ENCODE assay signal across 31 cellular contexts in the genomic region with DNA sequence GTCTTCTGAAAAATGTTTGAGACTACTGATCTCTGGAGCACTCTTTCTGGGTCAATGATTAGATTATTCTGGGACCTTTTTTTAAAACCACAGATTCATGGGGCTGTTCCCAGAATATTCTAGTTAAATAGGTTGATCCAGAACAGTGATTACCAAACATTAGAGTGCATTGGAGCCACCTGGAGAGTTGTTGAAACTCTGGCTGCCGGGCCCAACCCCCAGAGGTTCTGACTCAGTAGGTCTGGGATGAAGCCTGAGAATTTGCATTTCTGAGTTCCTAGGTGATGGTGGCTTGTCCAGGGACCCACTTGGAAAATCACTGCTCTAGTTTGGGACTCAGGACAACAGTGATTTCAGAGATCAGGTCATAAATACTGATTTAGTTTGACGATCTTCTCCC.
"Had no signal": no experiment of that assay in that cellular context is flagged by ENCODE, and none has a peak within 500 bp of the region (broad histone marks: within the 10 kb centered on the region; RNA-seq: fewer than 3 reads in every experiment).

No MANE protein-coding gene starts in this region.

- DNase-seq: activated B cell treated with CpG ODN at 0.5 μM for 24 hours; activated CD4-positive, alpha-beta memory T cell treated with anti-CD3 and anti-CD28 coated beads for 36 hours; activated CD4-positive, alpha-beta T cell treated with anti-CD3 and anti-CD28 coated beads for 4 hours; activated CD4-positive, alpha-beta T cell treated with anti-CD3 and anti-CD28 coated beads, Interleukin-2, amount 50 U/mL, for 1 hour; activated CD4-positive, CD25-positive, alpha-beta regulatory T cell treated with anti-CD3 and anti-CD28 coated beads, Interleukin-2, amount 50 U/mL, for 72 hours; activated CD8-positive, alpha-beta memory T cell treated with anti-CD3 and anti-CD28 coated beads, Interleukin-2, amount 50 U/mL, for 4 hours; activated gamma-delta T cell treated with Interleukin-2 at 50 U/mL for 16 hours; activated naive CD4-positive, alpha-beta T cell treated with anti-CD3 and anti-CD28 coated beads for 36 hours; activated T-cell treated with anti-CD3 and anti-CD28 coated beads for 4 hours; activated T-cell treated with anti-CD3 and anti-CD28 coated beads, Interleukin-2, amount 50 U/mL, for 4 hours; anterior cingulate cortex; brain microvascular endothelial cell; central memory CD4-positive, alpha-beta T cell; Karpas-422; KBM-7; NCI-H1105; NCI-H1417 treated with DMSO at 0.1 percent for 48 hours; NCI-H187 treated with DMSO at 0.1 percent for 48 hours; NCI-H2081; NCI-H226; NCI-H446 treated with DMSO at 0.1 percent for 48 hours; NCI-H524; NCI-H69; NK-92 treated with Interleukin-12 subunit alpha and Interleukin-12 subunit beta, amount 100 ng/mL, for 24 hours; SHP77; SJCRH30 had no signal

- H3K4me3 Mint-ChIP-seq: activated B cell treated with CpG ODN at 0.5 μM for 24 hours; activated CD4-positive, alpha-beta memory T cell treated with anti-CD3 and anti-CD28 coated beads for 36 hours; activated naive CD4-positive, alpha-beta T cell treated with anti-CD3 and anti-CD28 coated beads for 36 hours; activated T-cell treated with anti-CD3 and anti-CD28 coated beads, Interleukin-2, amount 50 U/mL, for 4 hours; activated T-helper 1 cell treated with anti-CD3 and anti-CD28 coated beads, Interleukin-12 subunit alpha, Interleukin-12 subunit beta, Interleukin-2, Interleukin-4 antibody, amounts not matched to agents 30 ng/mL and 10 ng/mL and 1 ng/mL, durations not matched to agents 14 hours and 24 hours and 36 hours; T-helper 2 cell treated with Interferon-gamma antibody and Interleukin-4, amounts not matched to agents 5 μg/mL and 100 μg/mL, for 36 hours had no signal

- H3K4me1 ChIP-seq: SJCRH30 had no signal

- FAIRE-seq: TTC549 had no signal

- H3K27me3 ChIP-seq: brain microvascular endothelial cell, SJCRH30 had no signal

- H3K9me3 Mint-ChIP-seq: activated CD4-positive, alpha-beta memory T cell treated with anti-CD3 and anti-CD28 coated beads for 36 hours; activated naive CD4-positive, alpha-beta T cell treated with anti-CD3 and anti-CD28 coated beads for 36 hours; activated T-helper 1 cell treated with anti-CD3 and anti-CD28 coated beads, Interleukin-12 subunit alpha, Interleukin-12 subunit beta, Interleukin-2, Interleukin-4 antibody, amounts not matched to agents 30 ng/mL and 10 ng/mL and 1 ng/mL, durations not matched to agents 14 hours and 24 hours and 36 hours; T-helper 2 cell treated with Interferon-gamma antibody and Interleukin-4, amounts not matched to agents 5 μg/mL and 100 μg/mL, for 36 hours had no signal

- H3K36me3 ChIP-seq: brain microvascular endothelial cell, SJCRH30 had no signal

- H3K4me1 Mint-ChIP-seq: activated B cell treated with CpG ODN at 0.5 μM for 24 hours had no signal

- H3K27ac ChIP-seq: brain microvascular endothelial cell, SJCRH30, SK-N-MC had no signal

- H3K36me3 Mint-ChIP-seq: activated CD4-positive, alpha-beta memory T cell treated with anti-CD3 and anti-CD28 coated beads for 36 hours; activated naive CD4-positive, alpha-beta T cell treated with anti-CD3 and anti-CD28 coated beads, Interleukin-2, amount 50 U/mL, for 72 hours had no signal

- H3K4me3 ChIP-seq: SJCRH30, SK-N-MC had no signal

- ATAC-seq: activated naive CD4-positive, alpha-beta T cell treated with anti-CD3 and anti-CD28 coated beads, Interleukin-2, amount 50 U/mL, for 72 hours; activated T-cell treated with anti-CD3 and anti-CD28 coated beads, Interleukin-2, amount 50 U/mL, for 4 hours had no signal

- H3K9me3 ChIP-seq: SJCRH30 had no signal

- H3K27ac Mint-ChIP-seq: activated B cell treated with CpG ODN at 0.5 μM for 24 hours; activated CD4-positive, alpha-beta memory T cell treated with anti-CD3 and anti-CD28 coated beads for 36 hours; activated naive CD4-positive, alpha-beta T cell treated with anti-CD3 and anti-CD28 coated beads for 36 hours; activated naive CD4-positive, alpha-beta T cell treated with anti-CD3 and anti-CD28 coated beads, Interleukin-2, amount 50 U/mL, for 72 hours; activated T-helper 1 cell treated with anti-CD3 and anti-CD28 coated beads, Interleukin-12 subunit alpha, Interleukin-12 subunit beta, Interleukin-2, Interleukin-4 antibody, amounts not matched to agents 30 ng/mL and 10 ng/mL and 1 ng/mL, durations not matched to agents 14 hours and 24 hours and 36 hours; T-helper 2 cell treated with Interferon-gamma antibody and Interleukin-4, amounts not matched to agents 5 μg/mL and 100 μg/mL, for 36 hours had no signal

- H3K27me3 Mint-ChIP-seq: activated B cell treated with CpG ODN at 0.5 μM for 24 hours; activated CD4-positive, alpha-beta memory T cell treated with anti-CD3 and anti-CD28 coated beads for 36 hours had no signal
